In genomic region chr4:139672732-139673131, GRCh38 we compare ENCODE assay signal across 30 cellular contexts.
"Had no signal": no experiment of that assay in that cellular context is flagged by ENCODE, and none has a peak within 500 bp of the region (broad histone marks: within the 10 kb centered on the region; RNA-seq: fewer than 3 reads in every experiment).

No MANE protein-coding gene starts in this region.

- DNase-seq: activated B cell treated with CpG ODN at 0.5 μM for 24 hours; activated CD4-positive, alpha-beta T cell treated with anti-CD3 and anti-CD28 coated beads for 1 hour; activated CD4-positive, alpha-beta T cell treated with anti-CD3 and anti-CD28 coated beads, Interleukin-2, amount 10 ng/mL, durations not matched to agents 24 days and 14 days; activated CD4-positive, alpha-beta T cell treated with anti-CD3 and anti-CD28 coated beads, Interleukin-2, amount 50 U/mL, for 48 hours; activated CD8-positive, alpha-beta memory T cell treated with anti-CD3 and anti-CD28 coated beads, Interleukin-2, amount 10 ng/mL, durations not matched to agents 7 days and 5 days; activated effector memory CD4-positive, alpha-beta T cell treated with Interleukin-2 at 50 U/mL for 16 hours; activated naive CD4-positive, alpha-beta T cell; activated naive CD8-positive, alpha-beta T cell treated with anti-CD3 and anti-CD28 coated beads, Interleukin-2, amount 50 U/mL, for 24 hours; activated T-cell treated with anti-CD3 and anti-CD28 coated beads, Interleukin-2, amount 50 U/mL, for 24 hours; amniotic stem cell; body of pancreas; central memory CD4-positive, alpha-beta T cell; NCI-H1092 treated with DMSO at 0.1 percent for 48 hours; NCI-H1417 treated with DMSO at 0.1 percent for 48 hours; NCI-H1694; NCI-H2081; NCI-H526; NCI-H774; NK-92 treated with Interleukin-12 subunit alpha and Interleukin-12 subunit beta, amount 100 ng/mL, for 24 hours; OCI-M1; RPMI8226 had no signal

- H3K27ac Mint-ChIP-seq: activated B cell treated with CpG ODN at 0.5 μM for 24 hours; activated CD4-positive, alpha-beta T cell treated with anti-CD3 and anti-CD28 coated beads, Interleukin-2, amount 10 ng/mL, durations not matched to agents 24 days and 14 days; activated CD8-positive, alpha-beta memory T cell treated with anti-CD3 and anti-CD28 coated beads, Interleukin-2, amount 10 ng/mL, durations not matched to agents 7 days and 5 days; activated naive CD4-positive, alpha-beta T cell treated with anti-CD3 and anti-CD28 coated beads, Interleukin-2, amount 50 U/mL, for 24 hours; activated naive CD8-positive, alpha-beta T cell treated with anti-CD3 and anti-CD28 coated beads, Interleukin-2, amount 50 U/mL, for 24 hours; activated T-cell treated with anti-CD3 and anti-CD28 coated beads, Interleukin-2, amount 50 U/mL, for 24 hours; activated T-helper 1 cell treated with anti-CD3 and anti-CD28 coated beads, Interleukin-12 subunit alpha, Interleukin-12 subunit beta, Interleukin-2, Interleukin-4 antibody, amounts not matched to agents 30 ng/mL and 10 ng/mL and 1 ng/mL, durations not matched to agents 14 hours and 24 hours and 36 hours; T-helper 1 cell treated with Interleukin-12 subunit alpha and Interleukin-12 subunit beta and Interleukin-4 antibody, amounts not matched to agents 30 μg/mL and 1 μg/mL, for 36 hours had no signal

- H3K36me3 ChIP-seq: SJSA1 had no signal

- H3K27me3 Mint-ChIP-seq: activated B cell treated with CpG ODN at 0.5 μM for 24 hours; activated CD4-positive, alpha-beta T cell treated with anti-CD3 and anti-CD28 coated beads, Interleukin-2, amount 10 ng/mL, durations not matched to agents 24 days and 14 days; activated CD8-positive, alpha-beta memory T cell treated with anti-CD3 and anti-CD28 coated beads, Interleukin-2, amount 10 ng/mL, durations not matched to agents 7 days and 5 days; activated naive CD4-positive, alpha-beta T cell treated with anti-CD3 and anti-CD28 coated beads, Interleukin-2, amount 50 U/mL, for 24 hours; activated naive CD8-positive, alpha-beta T cell treated with anti-CD3 and anti-CD28 coated beads, Interleukin-2, amount 50 U/mL, for 24 hours; activated T-cell treated with anti-CD3 and anti-CD28 coated beads, Interleukin-2, amount 50 U/mL, for 24 hours had no signal

- H3K9me3 Mint-ChIP-seq: activated B cell treated with CpG ODN at 0.5 μM for 24 hours; activated CD4-positive, alpha-beta T cell treated with anti-CD3 and anti-CD28 coated beads, Interleukin-2, amount 10 ng/mL, durations not matched to agents 24 days and 14 days; activated naive CD4-positive, alpha-beta T cell treated with anti-CD3 and anti-CD28 coated beads, Interleukin-2, amount 50 U/mL, for 24 hours; activated naive CD8-positive, alpha-beta T cell treated with anti-CD3 and anti-CD28 coated beads, Interleukin-2, amount 50 U/mL, for 24 hours; activated T-cell treated with anti-CD3 and anti-CD28 coated beads, Interleukin-2, amount 50 U/mL, for 24 hours; activated T-helper 1 cell treated with anti-CD3 and anti-CD28 coated beads, Interleukin-12 subunit alpha, Interleukin-12 subunit beta, Interleukin-2, Interleukin-4 antibody, amounts not matched to agents 30 ng/mL and 10 ng/mL and 1 ng/mL, durations not matched to agents 14 hours and 24 hours and 36 hours; T-helper 1 cell treated with Interleukin-12 subunit alpha and Interleukin-12 subunit beta and Interleukin-4 antibody, amounts not matched to agents 30 μg/mL and 1 μg/mL, for 36 hours had no signal

- H3K4me1 Mint-ChIP-seq: activated naive CD4-positive, alpha-beta T cell treated with anti-CD3 and anti-CD28 coated beads, Interleukin-2, amount 50 U/mL, for 24 hours; activated naive CD8-positive, alpha-beta T cell treated with anti-CD3 and anti-CD28 coated beads, Interleukin-2, amount 50 U/mL, for 24 hours had no signal

- H3K27me3 ChIP-seq: ascending aorta, body of pancreas, SJSA1 had no signal

- H3K27ac ChIP-seq: ascending aorta, body of pancreas, KMS-11, SJSA1 had no signal

- H3K36me3 Mint-ChIP-seq: activated naive CD4-positive, alpha-beta T cell treated with anti-CD3 and anti-CD28 coated beads, Interleukin-2, amount 50 U/mL, for 24 hours had no signal

- H3K9me3 ChIP-seq: ascending aorta, body of pancreas, SJSA1 had no signal

- H3K4me3 Mint-ChIP-seq: activated B cell treated with CpG ODN at 0.5 μM for 24 hours; activated CD4-positive, alpha-beta T cell treated with anti-CD3 and anti-CD28 coated beads, Interleukin-2, amount 10 ng/mL, durations not matched to agents 24 days and 14 days; activated CD8-positive, alpha-beta memory T cell treated with anti-CD3 and anti-CD28 coated beads, Interleukin-2, amount 10 ng/mL, durations not matched to agents 7 days and 5 days; activated naive CD4-positive, alpha-beta T cell treated with anti-CD3 and anti-CD28 coated beads, Interleukin-2, amount 50 U/mL, for 24 hours; activated naive CD8-positive, alpha-beta T cell treated with anti-CD3 and anti-CD28 coated beads, Interleukin-2, amount 50 U/mL, for 24 hours; activated T-cell treated with anti-CD3 and anti-CD28 coated beads, Interleukin-2, amount 50 U/mL, for 24 hours; activated T-helper 1 cell treated with anti-CD3 and anti-CD28 coated beads, Interleukin-12 subunit alpha, Interleukin-12 subunit beta, Interleukin-2, Interleukin-4 antibody, amounts not matched to agents 30 ng/mL and 10 ng/mL and 1 ng/mL, durations not matched to agents 14 hours and 24 hours and 36 hours; T-helper 1 cell treated with Interleukin-12 subunit alpha and Interleukin-12 subunit beta and Interleukin-4 antibody, amounts not matched to agents 30 μg/mL and 1 μg/mL, for 36 hours had no signal

- H3K4me3 ChIP-seq: ascending aorta, body of pancreas, SJSA1 had no signal

- ATAC-seq: activated CD8-positive, alpha-beta memory T cell treated with anti-CD3 and anti-CD28 coated beads, Interleukin-2, amount 10 ng/mL, durations not matched to agents 7 days and 5 days; activated naive CD8-positive, alpha-beta T cell treated with anti-CD3 and anti-CD28 coated beads, Interleukin-2, amount 50 U/mL, for 24 hours; body of pancreas; Panc1; Right ventricle myocardium inferior; SK-N-SH treated with all-trans-retinoic acid at 6 μM for 48 hours had no signal
